Comparison of ENCODE assay signal across 15 cellular contexts in genomic region chr1:41475859-41476567, GRCh38. TPM values are rescaled to one million over a fixed set of nuclear protein-coding genes. Genes with fewer than 3 reads are reported as not detected.
A peak's percentile ranks its signal among the peaks of the same experiment; 100 is the strongest.
DNase-seq lines count a peak whose midpoint lies in the region; ATAC-seq and TF ChIP-seq lines count a peak whose summit lies in the region.
"Had no signal": no experiment of that assay in that cellular context is flagged by ENCODE, and none has a peak within 500 bp of the region (broad histone marks: within the 10 kb centered on the region; RNA-seq: fewer than 3 reads in every experiment).

No MANE protein-coding gene starts in this region.

- peak; percentile 29 for TF ChIP-seq CTCF in osteocyte (IDR thresholded peaks at IDR 0.05)

- H3K27me3 ChIP-seq in BLaER1 = no peaks in the 10 kb centered on the region
- H3K27me3 ChIP-seq in effector memory CD4-positive, alpha-beta T cell (replicated peaks; ENCODE audit: control insufficient read depth, insufficient read depth, low read length, poor library complexity, severe bottlenecking) = no peaks in the 10 kb centered on the region
- H3K27me3 ChIP-seq: right lobe of liver had no signal

- H3K36me3 ChIP-seq in BLaER1 = no peaks in the 10 kb centered on the region
- H3K36me3 ChIP-seq in effector memory CD4-positive, alpha-beta T cell (ENCODE audit: control insufficient read depth, insufficient read depth, low read length) = no peaks in the 10 kb centered on the region
- H3K36me3 ChIP-seq: right lobe of liver had no signal

- peak overlapping the region; percentile 46; the same call in 1 of the 2 replicates for H3K4me2 ChIP-seq in BLaER1

- ATAC-seq in SK-N-SH treated with all-trans-retinoic acid at 6 μM for 48 hours (peak; percentile 42), GM21529 (IDR thresholded peaks at IDR 0.05; ENCODE audit: unreplicated experiment) (no peak)
- ATAC-seq: activated T-helper 17 cell treated with anti-CD3 and anti-CD28 coated beads, Interleukin-2, amount 50 U/mL, for 72 hours had no signal

- H3K4me3 ChIP-seq in BLaER1 = no peak overlapping the region
- no peak overlapping the region for H3K4me3 ChIP-seq in effector memory CD4-positive, alpha-beta T cell (ENCODE audit: insufficient read depth, low read depth, low read length, poor library complexity, severe bottlenecking)
- H3K4me3 ChIP-seq: right lobe of liver had no signal

- no peak overlapping the region for H3K9ac ChIP-seq in BLaER1

- H3K27ac ChIP-seq in BLaER1 (no peak overlapping the region), epithelial cell of prostate (no peak overlapping the region)
- H3K27ac ChIP-seq in effector memory CD4-positive, alpha-beta T cell (ENCODE audit: insufficient read depth, low read length, poor library complexity, severe bottlenecking) = no peak overlapping the region

- H3K36me3 Mint-ChIP-seq in osteocyte (ENCODE audit: unreplicated experiment) = no peaks in the 10 kb centered on the region

- peaks cover 49% of the 10 kb centered on the region for H3K4me1 Mint-ChIP-seq in osteocyte (ENCODE audit: unreplicated experiment)

- H3K4me3 Mint-ChIP-seq in osteocyte (ENCODE audit: unreplicated experiment) = no peak overlapping the region
- H3K4me3 Mint-ChIP-seq: activated T-helper 17 cell treated with anti-CD3 and anti-CD28 coated beads, Interleukin-2, amount 50 U/mL, for 72 hours had no signal

- H3K4me1 ChIP-seq in BLaER1 = peaks cover 24% of the 10 kb centered on the region
- no peaks in the 10 kb centered on the region for H3K4me1 ChIP-seq in effector memory CD4-positive, alpha-beta T cell (ENCODE audit: control insufficient read depth, insufficient read depth, low read length, poor library complexity, severe bottlenecking)

- H3K9me3 ChIP-seq in BLaER1 = no peaks in the 10 kb centered on the region
- H3K9me3 ChIP-seq in effector memory CD4-positive, alpha-beta T cell (ENCODE audit: control insufficient read depth, low read length) = no peaks in the 10 kb centered on the region
- H3K9me3 ChIP-seq: right lobe of liver had no signal

- H3K27me3 Mint-ChIP-seq in osteocyte (ENCODE audit: unreplicated experiment) = no peaks in the 10 kb centered on the region
- H3K27me3 Mint-ChIP-seq: activated T-helper 17 cell treated with anti-CD3 and anti-CD28 coated beads, Interleukin-2, amount 50 U/mL, for 72 hours had no signal

- H4K20me1 ChIP-seq in BLaER1 = no peaks in the 10 kb centered on the region

- peak; percentile 59 for DNase-seq in epithelial cell of prostate (ENCODE audit: low read depth, low spot score)
- no peak for DNase-seq in osteocyte (ENCODE audit: extremely low spot score, unreplicated experiment)
- no peak for DNase-seq in anterior cingulate cortex (lab: John Stamatoyannopoulos, UW)
- no peak for DNase-seq in effector memory CD4-positive, alpha-beta T cell
- DNase-seq in stimulated activated CD4-positive, alpha-beta T cell treated with anti-CD3 and anti-CD28 coated beads, Interleukin-4, amount 100 ng/mL, for 4 hours = no peak
- DNase-seq: activated CD4-positive, alpha-beta T cell treated with anti-CD3 and anti-CD28 coated beads for 1 hour; GDM1; hippocampal formation; midbrain; MV-4-11 had no signal

- no peak overlapping the region for H3K27ac Mint-ChIP-seq in osteocyte (ENCODE audit: unreplicated experiment)
- H3K27ac Mint-ChIP-seq: activated T-helper 17 cell treated with anti-CD3 and anti-CD28 coated beads, Interleukin-2, amount 50 U/mL, for 72 hours had no signal

- no peaks in the 10 kb centered on the region for H3K9me3 Mint-ChIP-seq in osteocyte (ENCODE audit: unreplicated experiment)
- H3K9me3 Mint-ChIP-seq: activated T-helper 17 cell treated with anti-CD3 and anti-CD28 coated beads, Interleukin-2, amount 50 U/mL, for 72 hours had no signal

TF ChIP-seq in SK-N-SH treated with all-trans-retinoic acid at 6 μM for 48 hours, 23 proteins besides CTCF, POLR2A, EP300 and RAD21:
- TF ChIP-seq ISL1 (CRISPR knock-in tag; IDR thresholded peaks at IDR 0.05) = 0 out of 2 replicates have a peak, but pooled peaks have one; percentile 6
- no peak for TF ChIP-seq TCF4 (CRISPR knock-in tag; IDR thresholded peaks at IDR 0.05; ENCODE audit: borderline replicate concordance)
- no peak for TF ChIP-seq CSDC2 (CRISPR knock-in tag; IDR thresholded peaks at IDR 0.05)
- TF ChIP-seq ZNF8 (CRISPR knock-in tag; IDR thresholded peaks at IDR 0.05) = no peak
- TF ChIP-seq PATZ1 (CRISPR knock-in tag; IDR thresholded peaks at IDR 0.05; ENCODE audit: borderline replicate concordance) = no peak
- no peak for TF ChIP-seq TSHZ2 (CRISPR knock-in tag; IDR thresholded peaks at IDR 0.05)

RNA-seq across cellular contexts. Expression of gene EDN2, which starts 8.5 kb away (rescaled TPM):
- total RNA-seq in osteocyte = not detected in 2 replicates
- total RNA-seq: activated T-helper 17 cell treated with anti-CD3 and anti-CD28 coated beads, Interleukin-2, amount 50 U/mL, for 72 hours had no signal
